In genomic region chr2:3387644-3388411, GRCh38 we compare ENCODE assay signal across 14 cellular contexts. TPM values are rescaled to one million over a fixed set of nuclear protein-coding genes. Genes with fewer than 3 reads are reported as not detected.
DNase-seq lines count a peak whose midpoint lies in the region; ATAC-seq and TF ChIP-seq lines count a peak whose summit lies in the region.
"Had no signal": no experiment of that assay in that cellular context is flagged by ENCODE, and none has a peak within 500 bp of the region (broad histone marks: within the 10 kb centered on the region; RNA-seq: fewer than 3 reads in every experiment).

No MANE protein-coding gene starts in this region.

- no peak overlapping the region for H3K4me3 Mint-ChIP-seq in GM23338
- H3K4me3 Mint-ChIP-seq: CD14-positive monocyte; CD4-positive, alpha-beta memory T cell had no signal

- H3K9me3 ChIP-seq in esophagus muscularis mucosa (no peaks in the 10 kb centered on the region), aorta (ENCODE audit: control insufficient read depth, low read length) (no peaks in the 10 kb centered on the region)
- H3K9me3 ChIP-seq: HAP-1 had no signal

- no peaks in the 10 kb centered on the region for H3F3A ChIP-seq in GM23338 (replicated peaks; ENCODE audit: low read depth)

- H3K4me1 Mint-ChIP-seq in GM23338: no peaks in the 10 kb centered on the region
- H3K4me1 Mint-ChIP-seq: CD14-positive monocyte had no signal

- no peak for TF ChIP-seq POLR2A in esophagus muscularis mucosa (IDR thresholded peaks at IDR 0.05; ENCODE audit: low read depth)

- H3K4me2 ChIP-seq in GM23338: no peak overlapping the region
- H3K4me2 ChIP-seq: BLaER1 had no signal

- peak; percentile 79 for ATAC-seq in GM23338
- ATAC-seq in aorta (ENCODE audit: low FRiP score): peak; percentile 59
- ATAC-seq: GM12878 had no signal

- no peaks in the 10 kb centered on the region for H3K27me3 ChIP-seq in GM23338 (ENCODE audit: insufficient read depth)
- no peaks in the 10 kb centered on the region for H3K27me3 ChIP-seq in esophagus muscularis mucosa
- no peaks in the 10 kb centered on the region for H3K27me3 ChIP-seq in aorta (ENCODE audit: control insufficient read depth in 1 of 2, insufficient read depth in 2 of 2, low read length in 1 of 2)
- H3K27me3 ChIP-seq in H7 (ENCODE audit: control insufficient read depth, insufficient read depth, low read length): no peaks in the 10 kb centered on the region
- H3K27me3 ChIP-seq: BLaER1 had no signal

- DNase-seq in GM23338 (ENCODE audit: low spot score): no peak
- peak; percentile 55 for DNase-seq in esophagus muscularis mucosa (ENCODE audit: extremely low spot score)
- peak; percentile 70 for DNase-seq in posterior vena cava (ENCODE audit: low spot score)
- DNase-seq in aorta: peak in 1 of 2 donors; percentile 73
- no peak for DNase-seq in MV-4-11 (lab: John Stamatoyannopoulos, UW)
- no peak for DNase-seq in H7
- DNase-seq in activated T-cell treated with anti-CD3 and anti-CD28 coated beads, Interleukin-2, amount 50 U/mL, for 48 hours: no peak
- DNase-seq: 8988T; CD4-positive, alpha-beta memory T cell; DMS79 treated with DMSO at 0.1 percent for 48 hours had no signal

- WGBS in esophagus muscularis mucosa: 92% methylated on average over 51 of the region's 89 CpGs
- WGBS in aorta, 2 donors: 88 to 91% methylated on average over 89 of the region's 89 CpGs

- no peaks in the 10 kb centered on the region for H3K9me2 ChIP-seq in GM23338 (ENCODE audit: insufficient read depth)

- H2AFZ ChIP-seq in GM23338: no peak overlapping the region

- H3K36me3 Mint-ChIP-seq in GM23338 (ENCODE audit: low read depth): peaks cover 34% of the 10 kb centered on the region

- H3K36me3 ChIP-seq in GM23338 (ENCODE audit: insufficient read depth) (peaks cover 29% of the 10 kb centered on the region), esophagus muscularis mucosa (peaks cover 26 to 71% (median 48%) of the 10 kb centered on the region in 4 donors), aorta (ENCODE audit: control insufficient read depth in 1 of 2, insufficient read depth in 2 of 2, low read length in 1 of 2) (peaks cover 7 to 12% of the 10 kb centered on the region in 2 donors), H7 (replicated peaks; ENCODE audit: control insufficient read depth, insufficient read depth, low read length) (peaks cover 4% of the 10 kb centered on the region)

- no peak overlapping the region for H3K4me3 ChIP-seq in GM23338
- no peak overlapping the region for H3K4me3 ChIP-seq in esophagus muscularis mucosa
- H3K4me3 ChIP-seq in aorta (ENCODE audit: low read length in 2 of 2): no peak overlapping the region
- H3K4me3 ChIP-seq in H7 (ENCODE audit: insufficient read depth, low read depth, low read length): no peak overlapping the region
- H3K4me3 ChIP-seq: BLaER1, GM12878, HAP-1 had no signal

- no peak for TF ChIP-seq CTCF in GM23338 (conservative IDR thresholded peaks at IDR 0.05; ENCODE audit: low read depth in 2 of 2)
- TF ChIP-seq CTCF in esophagus muscularis mucosa (IDR thresholded peaks at IDR 0.05): no peak

- TF ChIP-seq EP300 in esophagus muscularis mucosa (IDR thresholded peaks at IDR 0.05): no peak

- H3K27ac ChIP-seq in GM23338 (ENCODE audit: low read depth) (no peak overlapping the region), esophagus muscularis mucosa (replicated peaks in 1 of 4) (no peak overlapping the region), aorta (ENCODE audit: low read depth in 1 of 2, low read length in 2 of 2) (no peak overlapping the region)
- H3K27ac ChIP-seq: BLaER1 had no signal

- H3K79me2 ChIP-seq in GM23338 (replicated peaks; ENCODE audit: insufficient read depth): peaks cover 43% of the 10 kb centered on the region

- H3K27ac Mint-ChIP-seq in GM23338: no peak overlapping the region
- H3K27ac Mint-ChIP-seq: CD14-positive monocyte; CD4-positive, alpha-beta memory T cell had no signal

- H3K27me3 Mint-ChIP-seq in GM23338 (ENCODE audit: insufficient read depth, low read depth, poor library complexity): peaks cover 3% of the 10 kb centered on the region
- H3K27me3 Mint-ChIP-seq: CD4-positive, alpha-beta memory T cell had no signal

- intact Hi-C loops in esophagus muscularis mucosa (cut with DNase I): no loop called here
- intact Hi-C loops in posterior vena cava (cut with DNase I): loop anchor here in 1 of 2 donors (1.0 kb wide), 1 partner anchor 21 kb away; no protein-coding TSS in a partner anchor
- intact Hi-C loops in aorta (cut with DNase I): no loop called here

- peaks cover 11% of the 10 kb centered on the region; the same call in 1 of the 2 replicates for H4K20me1 ChIP-seq in GM23338 (replicated peaks; ENCODE audit: insufficient read depth)

- no peaks in the 10 kb centered on the region for H3K9me3 Mint-ChIP-seq in GM23338
- H3K9me3 Mint-ChIP-seq: CD4-positive, alpha-beta memory T cell had no signal

- H3K4me1 ChIP-seq in GM23338 (ENCODE audit: insufficient read depth) (no peaks in the 10 kb centered on the region), esophagus muscularis mucosa (peaks cover 0 to 6% (median 0%) of the 10 kb centered on the region in 4 donors), aorta (ENCODE audit: control insufficient read depth in 1 of 2, insufficient read depth in 2 of 2, low read length in 2 of 2) (peaks cover 0 to 3% of the 10 kb centered on the region in 2 donors)
- H3K4me1 ChIP-seq: HAP-1 had no signal

TF ChIP-seq in GM23338, 12 proteins besides CTCF, POLR2A, EP300 and RAD21 (continues in another document):
- TF ChIP-seq NANOG (IDR thresholded peaks at IDR 0.05; ENCODE audit: borderline replicate concordance) (no peak), JUNB (IDR thresholded peaks at IDR 0.05; ENCODE audit: unreplicated experiment) (no peak), POLR2AphosphoS5 (IDR thresholded peaks at IDR 0.05; ENCODE audit: low read depth) (no peak), EZH2 (IDR thresholded peaks at IDR 0.05; ENCODE audit: low read depth, unreplicated experiment) (no peak)

RNA-seq across cellular contexts. Expression of gene TRAPPC12, which starts 8.3 kb away (rescaled TPM):
- total RNA-seq in GM23338 (2014; rRNA removed; shearing (Covaris generic)): 50.8 and 57.7 TPM in 2 replicates
- polyA plus RNA-seq in GM23338 (2016; fragmentation: Nextera tagmentation; extraction: Ambion mirVana) (48.9 and 54.9 TPM in 2 replicates), aorta (100 to 1,000 TPM in 1 of 2 donors, 10 to 100 TPM in 1; 47.6 to 163 TPM)
- total RNA-seq in esophagus muscularis mucosa (10 to 100 TPM; 65.6 to 89.3 (median 72.6) TPM), posterior vena cava (10 to 100 TPM; 71.3 to 87.8 TPM), aorta (100 to 1,000 TPM in 1 of 2 donors, 10 to 100 TPM in 1; 83.8 to 125 TPM)
- 54.7 and 62.2 TPM in 2 replicates for total RNA-seq in H7 (2014; rRNA removed; shearing (Covaris generic))

RNA-seq across cellular contexts. Expression of gene EIPR1, which starts 10.2 kb away (rescaled TPM):
- 40.5 and 46.3 TPM in 2 replicates for total RNA-seq in GM23338 (2014; rRNA removed; shearing (Covaris generic))
- polyA plus RNA-seq in GM23338 (2016; fragmentation: Nextera tagmentation; extraction: Ambion mirVana) (17.0 and 17.4 TPM in 2 replicates), aorta (10 to 100 TPM in 1 of 2 donors, 1 to 10 TPM in 1; 9.9 to 10.0 TPM)
- total RNA-seq in esophagus muscularis mucosa (10 to 100 TPM; 13.8 to 19.0 (median 15.3) TPM), posterior vena cava (10 to 100 TPM; 14.1 to 16.3 TPM), aorta (10 to 100 TPM in 1 of 2 donors, 1 to 10 TPM in 1; 9.7 to 13.7 TPM)
- 52.6 and 60.4 TPM in 2 replicates for total RNA-seq in H7 (2014; rRNA removed; shearing (Covaris generic))

Comparison
In these comparisons a context has a peak if more than half of its experiments do, and no peak if none do; other contexts are left out.
1. DNase-seq: peak in esophagus muscularis mucosa (single experiment) and posterior vena cava (single experiment); none in GM23338 (single experiment), MV-4-11 (single experiment), H7 (single experiment) and activated T-cell treated with anti-CD3 and anti-CD28 coated beads, Interleukin-2, amount 50 U/mL, for 48 hours (0 of 2).